ENCODE assay signal across 20 cellular contexts in the genomic region with DNA sequence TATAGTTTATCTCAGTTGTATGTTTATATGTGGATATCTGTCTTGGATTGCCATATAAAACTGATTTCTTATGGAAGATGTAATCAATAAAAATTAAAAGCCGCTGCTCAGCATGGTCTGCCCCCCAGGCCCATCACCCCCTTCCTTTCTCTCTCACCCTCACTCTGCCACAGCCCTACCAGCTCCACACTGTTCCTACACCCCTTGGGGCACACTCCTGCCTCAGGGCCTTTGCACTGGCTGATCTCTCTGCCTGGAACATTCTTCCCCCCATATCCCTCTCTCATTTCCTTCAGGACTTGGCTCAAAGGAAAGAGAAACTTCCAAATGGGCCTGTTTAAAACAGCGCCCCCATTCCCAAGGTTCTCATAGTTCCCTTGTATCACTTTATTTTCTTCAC.
DNase-seq lines count a peak whose midpoint lies in the region; ATAC-seq, FAIRE-seq and TF ChIP-seq lines count a peak whose summit lies in the region.
"Had no signal": no experiment of that assay in that cellular context is flagged by ENCODE, and none has a peak within 500 bp of the region (broad histone marks: within the 10 kb centered on the region; RNA-seq: fewer than 3 reads in every experiment).

No MANE protein-coding gene starts in this region.

- no peaks in the 10 kb centered on the region for H3K36me3 Mint-ChIP-seq in activated CD8-positive, alpha-beta memory T cell treated with anti-CD3 and anti-CD28 coated beads, Interleukin-2, amount 10 ng/mL, durations not matched to agents 7 days and 5 days
- peaks cover 17% of the 10 kb centered on the region for H3K36me3 Mint-ChIP-seq in nephron progenitor cell (ENCODE audit: low read depth)

- no peaks in the 10 kb centered on the region for H4K20me1 ChIP-seq in K562 (replicated peaks; ENCODE audit: control insufficient read depth, insufficient read depth, low read length)
- H4K20me1 ChIP-seq in PC-9 (ENCODE audit: insufficient read depth), result no peaks in the 10 kb centered on the region

- H3K9ac ChIP-seq in K562 (ENCODE audit: insufficient read depth in 1 of 2, low read depth in 2 of 2, low read length in 2 of 2), result no peak overlapping the region

- H3K9me3 ChIP-seq in K562 (replicated peaks; ENCODE audit: control insufficient read depth, insufficient read depth, low read depth, low read length) (no peaks in the 10 kb centered on the region), tibial artery (no peaks in the 10 kb centered on the region), PC-9 (ENCODE audit: insufficient read depth, low read depth) (no peaks in the 10 kb centered on the region)
- H3K9me3 ChIP-seq: A549 had no signal

- POLR2A ChIA-PET in K562 (lab: Yijun Ruan, JAX), result no interaction called here
- POLR2A ChIA-PET in PC-9 (lab: Charles Lee; ENCODE audit: unreplicated experiment), result no interaction called here

- no peak overlapping the region for H3K27ac Mint-ChIP-seq in activated CD8-positive, alpha-beta memory T cell treated with anti-CD3 and anti-CD28 coated beads, Interleukin-2, amount 10 ng/mL, durations not matched to agents 7 days and 5 days
- H3K27ac Mint-ChIP-seq in nephron progenitor cell, result peak overlapping the region; percentile 11
- H3K27ac Mint-ChIP-seq: CD4-positive, alpha-beta T cell; GM23338 had no signal

- TF ChIP-seq POLR2A in K562 (conservative IDR thresholded peaks at IDR 0.05), result no peak

- CTCF ChIA-PET in activated CD8-positive, alpha-beta memory T cell treated with anti-CD3 and anti-CD28 coated beads, Interleukin-2, amount 10 ng/mL, durations not matched to agents 7 days and 5 days (lab: Charles Lee), result no interaction called here
- CTCF ChIA-PET in K562 (lab: Yijun Ruan, JAX; ENCODE audit: low intra/inter-chr PET ratio) (no interaction called here), PC-9 (lab: Charles Lee) (interaction anchor here (0.6 kb wide), 1 partner anchor 114 kb away, joined by 16 read pairs; no protein-coding TSS in a partner anchor)

- H3K9me2 ChIP-seq in PC-9 (ENCODE audit: insufficient read depth), result no peaks in the 10 kb centered on the region

- 25% methylated on average over 2 of the region's 2 CpGs for WGBS in K562 (ENCODE audit: insufficient coverage, low coverage, missing lambda C conversion rate)

- no peak for TF ChIP-seq EP300 in K562 (IDR thresholded peaks at IDR 0.05; ENCODE audit: low read length)

- H3K36me3 ChIP-seq in K562 (ENCODE audit: control insufficient read depth, insufficient read depth, low read length) (no peaks in the 10 kb centered on the region), tibial artery (no peaks in the 10 kb centered on the region), PC-9 (ENCODE audit: low read depth) (no peaks in the 10 kb centered on the region)

- DNase-seq in activated CD8-positive, alpha-beta memory T cell treated with anti-CD3 and anti-CD28 coated beads for 24 hours, result peak; percentile 33
- DNase-seq in activated CD8-positive, alpha-beta memory T cell treated with anti-CD3 and anti-CD28 coated beads, Interleukin-2, amount 10 ng/mL, durations not matched to agents 7 days and 5 days, result no peak
- DNase-seq in K562 (ENCODE audit: extremely low read depth in 1 of 4, low spot score in 3 of 4) (no peak), nephron progenitor cell (no peak), tibial artery (no peak), islet precursor cell (no peak), PC-9 (no peak)
- DNase-seq: AML-193; Caco-2; CD4-positive, alpha-beta T cell; HCEC 1CT had no signal

- in situ Hi-C loops in K562 (cut with MboI), result no loop called here

- H3K4me3 Mint-ChIP-seq in activated CD8-positive, alpha-beta memory T cell treated with anti-CD3 and anti-CD28 coated beads, Interleukin-2, amount 10 ng/mL, durations not matched to agents 7 days and 5 days, result no peak overlapping the region
- no peak overlapping the region for H3K4me3 Mint-ChIP-seq in nephron progenitor cell
- H3K4me3 Mint-ChIP-seq: CD4-positive, alpha-beta T cell; GM23338 had no signal

- no peaks in the 10 kb centered on the region for H3K27me3 Mint-ChIP-seq in activated CD8-positive, alpha-beta memory T cell treated with anti-CD3 and anti-CD28 coated beads, Interleukin-2, amount 10 ng/mL, durations not matched to agents 7 days and 5 days
- H3K27me3 Mint-ChIP-seq in nephron progenitor cell (ENCODE audit: low read depth, poor library complexity), result peaks cover 12% of the 10 kb centered on the region
- H3K27me3 Mint-ChIP-seq: CD4-positive, alpha-beta T cell had no signal

- intact Hi-C loops in K562 (cut with micrococcal nuclease), result no loop called here
- intact Hi-C loops in tibial artery (cut with DNase I; ENCODE audit: low total_unique reads), result no loop called here
- intact Hi-C loops in PC-9 (cut with micrococcal nuclease; ENCODE audit: unreplicated experiment), result no loop called here

- H3K4me1 ChIP-seq in K562 (replicated peaks in 1 of 2; ENCODE audit: control insufficient read depth in 2 of 2, insufficient read depth in 2 of 2, low read length in 2 of 2), result peaks cover 0 to 5% of the 10 kb centered on the region in 2 experiments; a peak in 3 of 5 replicates
- peaks cover 4 to 62% (median 44%) of the 10 kb centered on the region in 4 donors for H3K4me1 ChIP-seq in tibial artery
- no peaks in the 10 kb centered on the region for H3K4me1 ChIP-seq in PC-9 (replicated peaks; ENCODE audit: insufficient read depth)
- H3K4me1 ChIP-seq: A549, Caco-2 had no signal

- no peaks in the 10 kb centered on the region for H3K9me1 ChIP-seq in K562 (ENCODE audit: control insufficient read depth, insufficient read depth, low read length)

- no TSS peak for BruUV-seq in K562 (replicated peaks; lab: Mats Ljungman, UMichigan)
- BruUV-seq in PC-9 (replicated peaks; lab: Mats Ljungman, UMichigan), result no TSS peak

- no peak for ATAC-seq in activated CD8-positive, alpha-beta memory T cell treated with anti-CD3 and anti-CD28 coated beads, Interleukin-2, amount 10 ng/mL, durations not matched to agents 7 days and 5 days
- ATAC-seq in K562 (no peak), GM19351 (IDR thresholded peaks at IDR 0.05; ENCODE audit: unreplicated experiment) (no peak)
- ATAC-seq: A549, GM23338 had no signal

- H3F3A ChIP-seq in PC-9 (ENCODE audit: insufficient read depth, low read depth), result no peaks in the 10 kb centered on the region

- H3K4me2 ChIP-seq in K562 (ENCODE audit: insufficient read depth, low read length), result no peak overlapping the region
- H3K4me2 ChIP-seq in PC-9, result no peak overlapping the region
- H3K4me2 ChIP-seq: A549, GM23338 had no signal

- H3K4me3 ChIP-seq in K562 (no peak overlapping the region), tibial artery (no peak overlapping the region), PC-9 (no peak overlapping the region)
- H3K4me3 ChIP-seq: A549, GM23338 had no signal

- no peaks in the 10 kb centered on the region for H3K9me3 Mint-ChIP-seq in activated CD8-positive, alpha-beta memory T cell treated with anti-CD3 and anti-CD28 coated beads, Interleukin-2, amount 10 ng/mL, durations not matched to agents 7 days and 5 days (ENCODE audit: low read depth)
- peaks cover 33% of the 10 kb centered on the region for H3K9me3 Mint-ChIP-seq in nephron progenitor cell
- H3K9me3 Mint-ChIP-seq: CD4-positive, alpha-beta T cell had no signal

- H2AFZ ChIP-seq in K562 (ENCODE audit: low read depth, low read length) (no peak overlapping the region), PC-9 (no peak overlapping the region)
- H2AFZ ChIP-seq: GM23338 had no signal

- TF ChIP-seq CTCF in K562 (IDR thresholded peaks at IDR 0.05 in 2 of 3, conservative IDR thresholded peaks at IDR 0.05 in 1 of 3; ENCODE audit: insufficient read depth in 2 of 3, low read depth in 1 of 3, low read length in 3 of 3) (no peak), nephron progenitor cell (IDR thresholded peaks at IDR 0.05) (no peak), tibial artery (IDR thresholded peaks at IDR 0.05) (no peak), PC-9 (conservative IDR thresholded peaks at IDR 0.05) (no peak)

- H3K27me3 ChIP-seq in K562 (ENCODE audit: control insufficient read depth in 2 of 2, insufficient read depth in 2 of 2, low read length in 2 of 2) (no peaks in the 10 kb centered on the region), tibial artery (no peaks in the 10 kb centered on the region), PC-9 (ENCODE audit: insufficient read depth, low read depth) (no peaks in the 10 kb centered on the region; the same call in 1 of the 2 replicates)

- no peak for FAIRE-seq in K562 (lab: Jason Lieb, UNC)
- FAIRE-seq: A549, D721Med, G401.6, GM12891, H54 had no signal

- H3K4me1 Mint-ChIP-seq in activated CD8-positive, alpha-beta memory T cell treated with anti-CD3 and anti-CD28 coated beads, Interleukin-2, amount 10 ng/mL, durations not matched to agents 7 days and 5 days, result peaks cover 1% of the 10 kb centered on the region
- peaks cover 33% of the 10 kb centered on the region for H3K4me1 Mint-ChIP-seq in nephron progenitor cell

- H3K79me2 ChIP-seq in K562 (ENCODE audit: control insufficient read depth, insufficient read depth, low read length), result no peaks in the 10 kb centered on the region
- H3K79me2 ChIP-seq in PC-9 (ENCODE audit: low read depth), result no peaks in the 10 kb centered on the region

- no peak for TF ChIP-seq RAD21 in K562 (CRISPR knock-in tag; conservative IDR thresholded peaks at IDR 0.05 in 1 of 2, IDR thresholded peaks at IDR 0.05 in 1 of 2)

- H3K27ac ChIP-seq in K562 (ENCODE audit: extremely low read depth, low read depth, low read length) (no peak overlapping the region), tibial artery (peak overlapping the region; percentile 82), PC-9 (no peak overlapping the region)
- H3K27ac ChIP-seq: 22Rv1, A549, C4-2B had no signal

TF ChIP-seq in K562, 482 proteins besides CTCF, POLR2A, EP300 and RAD21:
- TF ChIP-seq ZNF354B (CRISPR knock-in tag; IDR thresholded peaks at IDR 0.05), result no peak
- 0 out of 2 replicates have a peak, but pooled peaks have one; percentile 33 for TF ChIP-seq BCOR (IDR thresholded peaks at IDR 0.05)
- no peak for TF ChIP-seq RBBP5 (IDR thresholded peaks at IDR 0.05; ENCODE audit: borderline replicate concordance, insufficient read depth, low read length, poor library complexity, severe bottlenecking)
- TF ChIP-seq MAFF (IDR thresholded peaks at IDR 0.05; ENCODE audit: low read length), result no peak
- no peak for TF ChIP-seq CBX8 (IDR thresholded peaks at IDR 0.05; ENCODE audit: borderline replicate concordance, extremely low read depth, low read depth, low read length, poor library complexity, severe bottlenecking)
TF ChIP-seq in K562: peak in this region for 1.

Comparison
In these comparisons a context has a peak if more than half of its experiments do, and no peak if none do; other contexts are left out.
1. H3K27ac ChIP-seq: peak in tibial artery (2 of 2); none in K562 (single experiment) and PC-9 (single experiment).